In genomic region chr7:55438765-55439525, GRCh38 we compare ENCODE assay signal across 11 cellular contexts.
DNase-seq lines count a peak whose midpoint lies in the region; ATAC-seq and TF ChIP-seq lines count a peak whose summit lies in the region.
"Had no signal": no experiment of that assay in that cellular context is flagged by ENCODE, and none has a peak within 500 bp of the region (broad histone marks: within the 10 kb centered on the region; RNA-seq: fewer than 3 reads in every experiment).

No MANE protein-coding gene starts in this region.

- H3K36me3 ChIP-seq in WERI-Rb-1 (no peaks in the 10 kb centered on the region), left lung (no peaks in the 10 kb centered on the region)
- H3K36me3 ChIP-seq: pancreas had no signal

- no peaks in the 10 kb centered on the region for H3K36me3 Mint-ChIP-seq in Calu3 (ENCODE audit: insufficient read depth, unreplicated experiment)

- ATAC-seq in left lung (peak; percentile 75), HG03432 (IDR thresholded peaks at IDR 0.05; ENCODE audit: unreplicated experiment) (no peak), HG03280 (IDR thresholded peaks at IDR 0.05; ENCODE audit: unreplicated experiment) (no peak)

- H3K4me3 ChIP-seq in WERI-Rb-1 (ENCODE audit: low read depth, low read length) = no peak overlapping the region
- no peak overlapping the region for H3K4me3 ChIP-seq in left lung
- H3K4me3 ChIP-seq: pancreas had no signal

- no peak overlapping the region for H3K27ac Mint-ChIP-seq in Calu3 (ENCODE audit: unreplicated experiment)

- DNase-seq in Calu3 (peak; percentile 41), NCI-H1105 treated with DMSO at 0.1 percent for 48 hours (lab: John Stamatoyannopoulos, UW) (peak; percentile 89), WERI-Rb-1 (peak; percentile 23), left lung (peak in 1 of 2 donors; percentile 85), SW 1271 (lab: John Stamatoyannopoulos, UW) (no peak)
- no peak for DNase-seq in stimulated activated naive CD4-positive, alpha-beta T cell treated with Interleukin-2 at 50 U/mL for 16 hours (lab: John Stamatoyannopoulos, UW)
- DNase-seq: amniotic stem cell, GDM1 had no signal

- CTCF ChIA-PET in Calu3 (lab: Charles Lee) = interaction anchor here (1.6 kb wide), 1 partner anchor 159 kb away, joined by 5 read pairs; no protein-coding TSS in a partner anchor

- intact Hi-C loops in Calu3 (cut with micrococcal nuclease; ENCODE audit: unreplicated experiment) = no loop called here
- intact Hi-C loops in left lung (cut with DNase I) = no loop called here

- H3K27me3 ChIP-seq in WERI-Rb-1 (ENCODE audit: insufficient read depth, low read depth, severe bottlenecking) (no peaks in the 10 kb centered on the region), left lung (no peaks in the 10 kb centered on the region)
- H3K27me3 ChIP-seq: pancreas had no signal

- no peaks in the 10 kb centered on the region for H3K9me3 ChIP-seq in WERI-Rb-1 (ENCODE audit: severe bottlenecking)
- H3K9me3 ChIP-seq in left lung = no peaks in the 10 kb centered on the region
- H3K9me3 ChIP-seq: pancreas had no signal

- no peaks in the 10 kb centered on the region for H3K4me1 Mint-ChIP-seq in Calu3 (ENCODE audit: low read depth, unreplicated experiment)

- no peaks in the 10 kb centered on the region for H3K27me3 Mint-ChIP-seq in Calu3 (ENCODE audit: unreplicated experiment)

- BruUV-seq in Calu3 (replicated peaks; lab: Mats Ljungman, UMichigan) = no TSS peak

- no peaks in the 10 kb centered on the region for H3K4me1 ChIP-seq in left lung
- H3K4me1 ChIP-seq: pancreas had no signal

- H3K4me3 Mint-ChIP-seq in Calu3 (ENCODE audit: low read depth, unreplicated experiment) = no peak overlapping the region

- no peaks in the 10 kb centered on the region for H3K9me3 Mint-ChIP-seq in Calu3 (ENCODE audit: low read depth, unreplicated experiment)

- H3K27ac ChIP-seq in WERI-Rb-1 = peak overlapping the region; percentile 56
- no peak overlapping the region for H3K27ac ChIP-seq in left lung
- H3K27ac ChIP-seq: pancreas had no signal

- no peak for TF ChIP-seq CTCF in Calu3 (IDR thresholded peaks at IDR 0.05; ENCODE audit: unreplicated experiment)
- no peak for TF ChIP-seq CTCF in WERI-Rb-1 (IDR thresholded peaks at IDR 0.05; ENCODE audit: low read depth, low read length)
- TF ChIP-seq CTCF in left lung (IDR thresholded peaks at IDR 0.05) = no peak

Comparison
In these comparisons a context has a peak if more than half of its experiments do, and no peak if none do; other contexts are left out.
1. DNase-seq: peak in Calu3 (single experiment), NCI-H1105 treated with DMSO at 0.1 percent for 48 hours (single experiment) and WERI-Rb-1 (single experiment); none in stimulated activated naive CD4-positive, alpha-beta T cell treated with Interleukin-2 at 50 U/mL for 16 hours (single experiment) and SW 1271 (0 of 2).